ENCODE assay signal across 1 cellular context in genomic region chr16:54285414-54286066, GRCh38.
TF ChIP-seq lines count a peak whose summit lies in the region.

No MANE protein-coding gene starts in this region.

TF ChIP-seq in HepG2, 621 proteins besides CTCF, POLR2A, EP300 and RAD21 (continued from another document and continues in another):
- TF ChIP-seq, protein P1, sequence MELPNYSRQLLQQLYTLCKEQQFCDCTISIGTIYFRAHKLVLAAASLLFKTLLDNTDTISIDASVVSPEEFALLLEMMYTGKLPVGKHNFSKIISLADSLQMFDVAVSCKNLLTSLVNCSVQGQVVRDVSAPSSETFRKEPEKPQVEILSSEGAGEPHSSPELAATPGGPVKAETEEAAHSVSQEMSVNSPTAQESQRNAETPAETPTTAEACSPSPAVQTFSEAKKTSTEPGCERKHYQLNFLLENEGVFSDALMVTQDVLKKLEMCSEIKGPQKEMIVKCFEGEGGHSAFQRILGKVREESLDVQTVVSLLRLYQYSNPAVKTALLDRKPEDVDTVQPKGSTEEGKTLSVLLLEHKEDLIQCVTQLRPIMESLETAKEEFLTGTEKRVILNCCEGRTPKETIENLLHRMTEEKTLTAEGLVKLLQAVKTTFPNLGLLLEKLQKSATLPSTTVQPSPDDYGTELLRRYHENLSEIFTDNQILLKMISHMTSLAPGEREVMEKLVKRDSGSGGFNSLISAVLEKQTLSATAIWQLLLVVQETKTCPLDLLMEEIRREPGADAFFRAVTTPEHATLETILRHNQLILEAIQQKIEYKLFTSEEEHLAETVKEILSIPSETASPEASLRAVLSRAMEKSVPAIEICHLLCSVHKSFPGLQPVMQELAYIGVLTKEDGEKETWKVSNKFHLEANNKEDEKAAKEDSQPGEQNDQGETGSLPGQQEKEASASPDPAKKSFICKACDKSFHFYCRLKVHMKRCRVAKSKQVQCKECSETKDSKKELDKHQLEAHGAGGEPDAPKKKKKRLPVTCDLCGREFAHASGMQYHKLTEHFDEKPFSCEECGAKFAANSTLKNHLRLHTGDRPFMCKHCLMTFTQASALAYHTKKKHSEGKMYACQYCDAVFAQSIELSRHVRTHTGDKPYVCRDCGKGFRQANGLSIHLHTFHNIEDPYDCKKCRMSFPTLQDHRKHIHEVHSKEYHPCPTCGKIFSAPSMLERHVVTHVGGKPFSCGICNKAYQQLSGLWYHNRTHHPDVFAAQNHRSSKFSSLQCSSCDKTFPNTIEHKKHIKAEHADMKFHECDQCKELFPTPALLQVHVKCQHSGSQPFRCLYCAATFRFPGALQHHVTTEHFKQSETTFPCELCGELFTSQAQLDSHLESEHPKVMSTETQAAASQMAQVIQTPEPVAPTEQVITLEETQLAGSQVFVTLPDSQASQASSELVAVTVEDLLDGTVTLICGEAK (IDR thresholded peaks at IDR 0.05), result no peak
- TF ChIP-seq, protein P1 (CRISPR knock-in tag; IDR thresholded peaks at IDR 0.05), result 0 out of 2 replicates have a peak, but pooled peaks have one; percentile 23
- TF ChIP-seq ATAD3A (CRISPR knock-in tag; IDR thresholded peaks at IDR 0.05), result no peak
- peak; percentile 77 for TF ChIP-seq KMT2A (CRISPR knock-in tag; IDR thresholded peaks at IDR 0.05)
- TF ChIP-seq ZNF547 (CRISPR knock-in tag; IDR thresholded peaks at IDR 0.05), result no peak; the same call in 1 of the 2 replicates
- TF ChIP-seq, protein P2, sequence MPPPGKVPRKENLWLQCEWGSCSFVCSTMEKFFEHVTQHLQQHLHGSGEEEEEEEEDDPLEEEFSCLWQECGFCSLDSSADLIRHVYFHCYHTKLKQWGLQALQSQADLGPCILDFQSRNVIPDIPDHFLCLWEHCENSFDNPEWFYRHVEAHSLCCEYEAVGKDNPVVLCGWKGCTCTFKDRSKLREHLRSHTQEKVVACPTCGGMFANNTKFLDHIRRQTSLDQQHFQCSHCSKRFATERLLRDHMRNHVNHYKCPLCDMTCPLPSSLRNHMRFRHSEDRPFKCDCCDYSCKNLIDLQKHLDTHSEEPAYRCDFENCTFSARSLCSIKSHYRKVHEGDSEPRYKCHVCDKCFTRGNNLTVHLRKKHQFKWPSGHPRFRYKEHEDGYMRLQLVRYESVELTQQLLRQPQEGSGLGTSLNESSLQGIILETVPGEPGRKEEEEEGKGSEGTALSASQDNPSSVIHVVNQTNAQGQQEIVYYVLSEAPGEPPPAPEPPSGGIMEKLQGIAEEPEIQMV (CRISPR knock-in tag; IDR thresholded peaks at IDR 0.05; ENCODE audit: low read depth), result 0 out of 2 replicates have a peak, but pooled peaks have one; percentile 48
- TF ChIP-seq ZNF678 (CRISPR knock-in tag; IDR thresholded peaks at IDR 0.05), result 0 out of 2 replicates have a peak, but pooled peaks have one; percentile 22
- TF ChIP-seq, protein P3, sequence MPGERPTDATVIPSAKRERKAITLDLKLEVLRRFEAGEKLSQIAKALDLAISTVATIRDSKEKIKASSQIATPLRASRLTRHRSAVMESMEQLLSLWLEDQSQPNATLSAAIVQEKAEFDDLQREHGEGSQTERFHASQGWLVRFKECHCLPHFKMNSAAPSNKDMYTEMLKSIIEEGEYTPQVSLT (CRISPR knock-in tag; IDR thresholded peaks at IDR 0.05; ENCODE audit: borderline replicate concordance, low read depth), result no peak
- peak; percentile 4; the same call in 1 of the 2 replicates for TF ChIP-seq KLF6 (CRISPR knock-in tag; IDR thresholded peaks at IDR 0.05)
- TF ChIP-seq ZNF777 (CRISPR knock-in tag; IDR thresholded peaks at IDR 0.05), result peak; percentile 92
- no peak for TF ChIP-seq TCF12 (IDR thresholded peaks at IDR 0.05)
- 0 out of 2 replicates have a peak, but pooled peaks have one; percentile 45 for TF ChIP-seq TCF12 (CRISPR knock-in tag; IDR thresholded peaks at IDR 0.05)
- TF ChIP-seq ZNF878 (CRISPR knock-in tag; IDR thresholded peaks at IDR 0.05), result no peak
- TF ChIP-seq, protein P4, sequence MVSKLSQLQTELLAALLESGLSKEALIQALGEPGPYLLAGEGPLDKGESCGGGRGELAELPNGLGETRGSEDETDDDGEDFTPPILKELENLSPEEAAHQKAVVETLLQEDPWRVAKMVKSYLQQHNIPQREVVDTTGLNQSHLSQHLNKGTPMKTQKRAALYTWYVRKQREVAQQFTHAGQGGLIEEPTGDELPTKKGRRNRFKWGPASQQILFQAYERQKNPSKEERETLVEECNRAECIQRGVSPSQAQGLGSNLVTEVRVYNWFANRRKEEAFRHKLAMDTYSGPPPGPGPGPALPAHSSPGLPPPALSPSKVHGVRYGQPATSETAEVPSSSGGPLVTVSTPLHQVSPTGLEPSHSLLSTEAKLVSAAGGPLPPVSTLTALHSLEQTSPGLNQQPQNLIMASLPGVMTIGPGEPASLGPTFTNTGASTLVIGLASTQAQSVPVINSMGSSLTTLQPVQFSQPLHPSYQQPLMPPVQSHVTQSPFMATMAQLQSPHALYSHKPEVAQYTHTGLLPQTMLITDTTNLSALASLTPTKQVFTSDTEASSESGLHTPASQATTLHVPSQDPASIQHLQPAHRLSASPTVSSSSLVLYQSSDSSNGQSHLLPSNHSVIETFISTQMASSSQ (IDR thresholded peaks at IDR 0.05; ENCODE audit: low read depth), result no peak
- TF ChIP-seq, protein P4 (CRISPR knock-in tag; IDR thresholded peaks at IDR 0.05; ENCODE audit: borderline replicate concordance), result 0 out of 2 replicates have a peak, but pooled peaks have one; percentile 39
- TF ChIP-seq, protein P5, sequence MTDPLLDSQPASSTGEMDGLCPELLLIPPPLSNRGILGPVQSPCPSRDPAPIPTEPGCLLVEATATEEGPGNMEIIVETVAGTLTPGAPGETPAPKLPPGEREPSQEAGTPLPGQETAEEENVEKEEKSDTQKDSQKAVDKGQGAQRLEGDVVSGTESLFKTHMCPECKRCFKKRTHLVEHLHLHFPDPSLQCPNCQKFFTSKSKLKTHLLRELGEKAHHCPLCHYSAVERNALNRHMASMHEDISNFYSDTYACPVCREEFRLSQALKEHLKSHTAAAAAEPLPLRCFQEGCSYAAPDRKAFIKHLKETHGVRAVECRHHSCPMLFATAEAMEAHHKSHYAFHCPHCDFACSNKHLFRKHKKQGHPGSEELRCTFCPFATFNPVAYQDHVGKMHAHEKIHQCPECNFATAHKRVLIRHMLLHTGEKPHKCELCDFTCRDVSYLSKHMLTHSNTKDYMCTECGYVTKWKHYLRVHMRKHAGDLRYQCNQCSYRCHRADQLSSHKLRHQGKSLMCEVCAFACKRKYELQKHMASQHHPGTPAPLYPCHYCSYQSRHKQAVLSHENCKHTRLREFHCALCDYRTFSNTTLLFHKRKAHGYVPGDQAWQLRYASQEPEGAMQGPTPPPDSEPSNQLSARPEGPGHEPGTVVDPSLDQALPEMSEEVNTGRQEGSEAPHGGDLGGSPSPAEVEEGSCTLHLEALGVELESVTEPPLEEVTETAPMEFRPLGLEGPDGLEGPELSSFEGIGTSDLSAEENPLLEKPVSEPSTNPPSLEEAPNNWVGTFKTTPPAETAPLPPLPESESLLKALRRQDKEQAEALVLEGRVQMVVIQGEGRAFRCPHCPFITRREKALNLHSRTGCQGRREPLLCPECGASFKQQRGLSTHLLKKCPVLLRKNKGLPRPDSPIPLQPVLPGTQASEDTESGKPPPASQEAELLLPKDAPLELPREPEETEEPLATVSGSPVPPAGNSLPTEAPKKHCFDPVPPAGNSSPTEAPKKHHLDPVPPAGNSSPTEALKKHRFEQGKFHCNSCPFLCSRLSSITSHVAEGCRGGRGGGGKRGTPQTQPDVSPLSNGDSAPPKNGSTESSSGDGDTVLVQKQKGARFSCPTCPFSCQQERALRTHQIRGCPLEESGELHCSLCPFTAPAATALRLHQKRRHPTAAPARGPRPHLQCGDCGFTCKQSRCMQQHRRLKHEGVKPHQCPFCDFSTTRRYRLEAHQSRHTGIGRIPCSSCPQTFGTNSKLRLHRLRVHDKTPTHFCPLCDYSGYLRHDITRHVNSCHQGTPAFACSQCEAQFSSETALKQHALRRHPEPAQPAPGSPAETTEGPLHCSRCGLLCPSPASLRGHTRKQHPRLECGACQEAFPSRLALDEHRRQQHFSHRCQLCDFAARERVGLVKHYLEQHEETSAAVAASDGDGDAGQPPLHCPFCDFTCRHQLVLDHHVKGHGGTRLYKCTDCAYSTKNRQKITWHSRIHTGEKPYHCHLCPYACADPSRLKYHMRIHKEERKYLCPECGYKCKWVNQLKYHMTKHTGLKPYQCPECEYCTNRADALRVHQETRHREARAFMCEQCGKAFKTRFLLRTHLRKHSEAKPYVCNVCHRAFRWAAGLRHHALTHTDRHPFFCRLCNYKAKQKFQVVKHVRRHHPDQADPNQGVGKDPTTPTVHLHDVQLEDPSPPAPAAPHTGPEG (CRISPR knock-in tag; IDR thresholded peaks at IDR 0.05), result peak; percentile 8; the same call in 1 of the 2 replicates
- TF ChIP-seq SSRP1 (CRISPR knock-in tag; IDR thresholded peaks at IDR 0.05), result no peak
- 0 out of 2 replicates have a peak, but pooled peaks have one; percentile 79 for TF ChIP-seq CHCHD3 (CRISPR knock-in tag; IDR thresholded peaks at IDR 0.05)
- peak; percentile 75; the same call in 1 of the 2 replicates for TF ChIP-seq ZNF724P (CRISPR knock-in tag; IDR thresholded peaks at IDR 0.05; ENCODE audit: borderline replicate concordance)
- TF ChIP-seq SRSF1 (optimal IDR thresholded peaks at IDR 0.05; ENCODE audit: low read depth, low read length), result peak; percentile 11
- no peak for TF ChIP-seq KAT2B (IDR thresholded peaks at IDR 0.05; ENCODE audit: borderline replicate concordance, low read depth, low read length)
- TF ChIP-seq MEIS1 (CRISPR knock-in tag; IDR thresholded peaks at IDR 0.05; ENCODE audit: borderline replicate concordance), result peak; percentile 48; the same call in 1 of the 2 replicates
- no peak for TF ChIP-seq CBX2 (IDR thresholded peaks at IDR 0.05; ENCODE audit: low read depth, low read length)
- no peak for TF ChIP-seq CBX2 (CRISPR knock-in tag; IDR thresholded peaks at IDR 0.05; ENCODE audit: low read depth)
- TF ChIP-seq KLF11 (CRISPR knock-in tag; IDR thresholded peaks at IDR 0.05), result peak; percentile 45; the same call in 1 of the 2 replicates
- TF ChIP-seq ZNF136 (CRISPR knock-in tag; IDR thresholded peaks at IDR 0.05; ENCODE audit: low read depth), result no peak
- 0 out of 2 replicates have a peak, but pooled peaks have one; percentile 9 for TF ChIP-seq ZNF20 (CRISPR knock-in tag; IDR thresholded peaks at IDR 0.05)
- TF ChIP-seq ZNF782 (CRISPR knock-in tag; IDR thresholded peaks at IDR 0.05; ENCODE audit: borderline replicate concordance), result 0 out of 2 replicates have a peak, but pooled peaks have one; percentile 50
- 0 out of 2 replicates have a peak, but pooled peaks have one; percentile 73 for TF ChIP-seq GZF1 (CRISPR knock-in tag; IDR thresholded peaks at IDR 0.05)
- TF ChIP-seq KDM2A (CRISPR knock-in tag; IDR thresholded peaks at IDR 0.05; ENCODE audit: borderline replicate concordance, low read depth), result peak; percentile 71; the same call in 1 of the 2 replicates
- peak; percentile 42 for TF ChIP-seq ZFY (CRISPR knock-in tag; IDR thresholded peaks at IDR 0.05)
- TF ChIP-seq RBFOX2 (IDR thresholded peaks at IDR 0.05; ENCODE audit: low read depth, low read length), result peak; percentile 91
- peak; percentile 86; the same call in 1 of the 2 replicates for TF ChIP-seq ZBTB46 (CRISPR knock-in tag; IDR thresholded peaks at IDR 0.05; ENCODE audit: borderline replicate concordance)
- no peak for TF ChIP-seq SMAD3 (CRISPR knock-in tag; IDR thresholded peaks at IDR 0.05)
